In genomic region chr4:80811413-80811812, GRCh38 we compare ENCODE assay signal across 20 cellular contexts.
"Had no signal": no experiment of that assay in that cellular context is flagged by ENCODE, and none has a peak within 500 bp of the region (broad histone marks: within the 10 kb centered on the region; RNA-seq: fewer than 3 reads in every experiment).

No MANE protein-coding gene starts in this region.

- DNase-seq: activated CD4-positive, alpha-beta memory T cell treated with anti-CD3 and anti-CD28 coated beads, Interleukin-2, amount 10 ng/mL, durations not matched to agents 7 days and 5 days; activated CD4-positive, alpha-beta T cell treated with anti-CD3 and anti-CD28 coated beads, Interleukin-2, amount 10 ng/mL, durations not matched to agents 7 days and 5 days; activated CD4-positive, CD25-positive, alpha-beta regulatory T cell; activated CD8-positive, alpha-beta memory T cell treated with anti-CD3 and anti-CD28 coated beads, Interleukin-2, amount 50 U/mL, for 4 hours; activated gamma-delta T cell treated with Interleukin-2 at 50 U/mL for 16 hours; activated naive CD4-positive, alpha-beta T cell treated with anti-CD3 and anti-CD28 coated beads, Interleukin-2, amount 10 ng/mL, durations not matched to agents 7 days and 5 days; activated naive CD8-positive, alpha-beta T cell treated with anti-CD3 and anti-CD28 coated beads for 36 hours; activated T-cell treated with anti-CD3 and anti-CD28 coated beads, Interleukin-2, amount 50 U/mL, for 72 hours; brain microvascular endothelial cell; caudate nucleus; MM.1S; NCI-H1105; NCI-H1694 treated with DMSO at 0.1 percent for 48 hours; NCI-H2081; NCI-H446; NCI-H524; T-cell had no signal

- H3K27ac ChIP-seq: brain microvascular endothelial cell, SK-N-MC, VCaP had no signal

- H3K36me3 ChIP-seq: brain microvascular endothelial cell had no signal

- H3K4me3 ChIP-seq: SK-N-MC had no signal

- H3K27me3 ChIP-seq: brain microvascular endothelial cell had no signal

- ATAC-seq: activated T-cell treated with anti-CD3 and anti-CD28 coated beads, Interleukin-2, amount 50 U/mL, for 72 hours; Right ventricle myocardium inferior; T-cell had no signal
